In the genomic region with DNA sequence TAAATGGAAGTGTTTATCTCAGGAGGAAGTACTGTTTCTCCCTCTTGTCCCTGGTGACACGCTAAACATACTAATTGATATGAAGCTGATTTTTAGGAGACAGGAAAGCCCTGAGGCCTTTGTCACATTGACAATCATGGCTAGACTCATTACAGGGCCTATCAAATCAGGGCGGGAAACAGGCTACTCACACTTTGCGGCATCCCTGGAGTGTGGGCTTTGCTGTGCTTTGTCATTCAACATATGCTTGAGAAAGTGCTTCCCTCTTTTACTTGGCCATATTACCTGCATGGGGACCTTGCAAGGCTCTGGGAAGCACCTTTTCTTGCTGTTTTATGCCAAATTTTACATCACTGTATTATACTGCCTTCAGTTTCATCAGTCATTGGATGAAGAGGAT, we compare ENCODE assay signal across 21 cellular contexts.
DNase-seq lines count a peak whose midpoint lies in the region; ATAC-seq lines count a peak whose summit lies in the region.
"Had no signal": no experiment of that assay in that cellular context is flagged by ENCODE, and none has a peak within 500 bp of the region (broad histone marks: within the 10 kb centered on the region; RNA-seq: fewer than 3 reads in every experiment).

No MANE protein-coding gene starts in this region.

- no peak overlapping the region for H3K27ac Mint-ChIP-seq in activated naive CD4-positive, alpha-beta T cell treated with anti-CD3 and anti-CD28 coated beads, Interleukin-2, amount 50 U/mL, for 72 hours
- H3K27ac Mint-ChIP-seq: IgD-negative memory B cell had no signal

- no peak overlapping the region for H3K4me3 ChIP-seq in subcutaneous abdominal adipose tissue (ENCODE audit: low read depth in 1 of 5, low read length in 5 of 5)
- H3K4me3 ChIP-seq: MG63 had no signal

- H3K4me1 ChIP-seq in subcutaneous abdominal adipose tissue (ENCODE audit: control insufficient read depth in 5 of 5, insufficient read depth in 5 of 5, low read length in 5 of 5): peaks cover 0 to 14% (median 7%) of the 10 kb centered on the region in 5 donors

- H3K27ac ChIP-seq in subcutaneous abdominal adipose tissue (ENCODE audit: low read depth, low read length): peak overlapping the region; percentile 52
- H3K27ac ChIP-seq: 22Rv1, C4-2B, RWPE1 had no signal

- H3K9me3 Mint-ChIP-seq in activated naive CD4-positive, alpha-beta T cell treated with anti-CD3 and anti-CD28 coated beads, Interleukin-2, amount 50 U/mL, for 72 hours: no peaks in the 10 kb centered on the region
- H3K9me3 Mint-ChIP-seq: IgD-negative memory B cell had no signal

- peak; percentile 23 for DNase-seq in NCI-H146 (lab: John Stamatoyannopoulos, UW)
- DNase-seq in NCI-H146 treated with DMSO at 0.1 percent for 48 hours (lab: John Stamatoyannopoulos, UW; ENCODE audit: unreplicated experiment): no peak
- DNase-seq in NCI-H748 treated with DMSO at 0.1 percent for 48 hours (lab: John Stamatoyannopoulos, UW): peak; percentile 11
- peak; percentile 28 for DNase-seq in iPS DF 19.7 (ENCODE audit: low read depth, low spot score)
- DNase-seq in DMS153 treated with DMSO at 0.1 percent for 48 hours (lab: John Stamatoyannopoulos, UW; ENCODE audit: unreplicated experiment): no peak
- no peak for DNase-seq in SHP77 treated with DMSO at 0.1 percent for 48 hours (lab: John Stamatoyannopoulos, UW)
- no peak for DNase-seq in activated naive CD4-positive, alpha-beta T cell treated with anti-CD3 and anti-CD28 coated beads, Interleukin-2, amount 50 U/mL, for 72 hours (ENCODE audit: low spot score in 2 of 2)
- DNase-seq: AML-193, DMS79 treated with DMSO at 0.1 percent for 48 hours, HCEC 1CT, Kasumi-1, NCI-H1092 treated with DMSO at 0.1 percent for 48 hours, NCI-H187 treated with DMSO at 0.1 percent for 48 hours, NCI-H82, PC-3 had no signal

- no peaks in the 10 kb centered on the region for H3K36me3 Mint-ChIP-seq in activated naive CD4-positive, alpha-beta T cell treated with anti-CD3 and anti-CD28 coated beads, Interleukin-2, amount 50 U/mL, for 72 hours

- ATAC-seq in activated naive CD4-positive, alpha-beta T cell treated with anti-CD3 and anti-CD28 coated beads, Interleukin-2, amount 50 U/mL, for 72 hours: no peak
- ATAC-seq: PC-3 had no signal

- H3K9me3 ChIP-seq in subcutaneous abdominal adipose tissue (ENCODE audit: control insufficient read depth in 5 of 5, low read length in 5 of 5): peaks cover 0 to 11% (median 3%) of the 10 kb centered on the region in 5 donors
- H3K9me3 ChIP-seq: MG63 had no signal

- H3K9ac ChIP-seq in subcutaneous abdominal adipose tissue (ENCODE audit: low read length in 5 of 5): no peak overlapping the region

- no peaks in the 10 kb centered on the region for H3K27me3 ChIP-seq in subcutaneous abdominal adipose tissue (ENCODE audit: control insufficient read depth in 5 of 5, insufficient read depth in 4 of 5, low read length in 5 of 5)
- H3K27me3 ChIP-seq: MG63 had no signal

- no peaks in the 10 kb centered on the region for H3K36me3 ChIP-seq in subcutaneous abdominal adipose tissue (ENCODE audit: control insufficient read depth in 5 of 5, insufficient read depth in 5 of 5, low read length in 5 of 5)
- H3K36me3 ChIP-seq: MG63 had no signal

Comparison
In these comparisons a context has a peak if more than half of its experiments do, and no peak if none do; other contexts are left out.
1. DNase-seq: peak in NCI-H146 (single experiment), NCI-H748 treated with DMSO at 0.1 percent for 48 hours (single experiment) and iPS DF 19.7 (single experiment); none in NCI-H146 treated with DMSO at 0.1 percent for 48 hours (single experiment), DMS153 treated with DMSO at 0.1 percent for 48 hours (single experiment), SHP77 treated with DMSO at 0.1 percent for 48 hours (single experiment) and activated naive CD4-positive, alpha-beta T cell treated with anti-CD3 and anti-CD28 coated beads, Interleukin-2, amount 50 U/mL, for 72 hours (0 of 2).